ENCODE assay signal across 8 cellular contexts in genomic region chr9:15135167-15135792, GRCh38.
DNase-seq lines count a peak whose midpoint lies in the region; ATAC-seq and TF ChIP-seq lines count a peak whose summit lies in the region.

No MANE protein-coding gene starts in this region.

- peak; percentile 89 to 92 for TF ChIP-seq RAD21 in liver (IDR thresholded peaks at IDR 0.05)

- intact Hi-C loops in CD14-positive monocyte (cut with micrococcal nuclease) = no loop called here

- H3K9ac ChIP-seq in liver (ENCODE audit: low read depth in 1 of 2, low read length in 2 of 2) = no peak overlapping the region

- H3K4me3 ChIP-seq in WI38 (ENCODE audit: low read depth, low read length) = no peak overlapping the region; the same call in 1 of the 2 replicates
- H3K4me3 ChIP-seq in liver (ENCODE audit: low read depth in 1 of 3, low read length in 3 of 3) = no peak overlapping the region

- peaks cover 0 to 6% (median 2%) of the 10 kb centered on the region in 3 donors for H3K27me3 Mint-ChIP-seq in CD14-positive monocyte (ENCODE audit: low read depth in 3 of 3)

- WGBS in liver = 27% methylated on average over 18 of the region's 18 CpGs

- H3K27ac ChIP-seq in liver (ENCODE audit: low read depth in 1 of 2, low read length in 2 of 2) = no peak overlapping the region

- peaks cover 0 to 3% (median 1%) of the 10 kb centered on the region in 4 donors for H3K4me1 ChIP-seq in liver (ENCODE audit: control insufficient read depth in 4 of 4, insufficient read depth in 4 of 4, low read length in 3 of 4)

- no peaks in the 10 kb centered on the region for H3K9me3 ChIP-seq in liver (ENCODE audit: control insufficient read depth in 4 of 4, low read length in 3 of 4)

- H3K36me3 Mint-ChIP-seq in CD14-positive monocyte = no peaks in the 10 kb centered on the region

- no peaks in the 10 kb centered on the region for H3K36me3 ChIP-seq in liver (ENCODE audit: control insufficient read depth in 4 of 4, insufficient read depth in 3 of 4, low read depth in 1 of 4, low read length in 3 of 4)

- no peaks in the 10 kb centered on the region for H3K27me3 ChIP-seq in liver (ENCODE audit: control insufficient read depth in 4 of 4, insufficient read depth in 4 of 4, low read length in 3 of 4)

- TF ChIP-seq CTCF in CD14-positive monocyte (IDR thresholded peaks at IDR 0.05) (peak; percentile 82), WI38 (IDR thresholded peaks at IDR 0.05; ENCODE audit: low read depth, low read length) (peak; percentile 95), liver (IDR thresholded peaks at IDR 0.05; ENCODE audit: low read depth, low read length, missing input control) (peak; percentile 93)

- H3K27ac Mint-ChIP-seq in CD14-positive monocyte = no peak overlapping the region

- no peak for DNase-seq in CD14-positive monocyte (ENCODE audit: low spot score)
- peak; percentile 63 for DNase-seq in NCI-H2171 (lab: John Stamatoyannopoulos, UW)
- peak; percentile 84 for DNase-seq in dermis blood vessel endothelial cell
- peak; percentile 48 for DNase-seq in stimulated activated CD8-positive, alpha-beta memory T cell treated with anti-CD3 and anti-CD28 coated beads, Interleukin-4, amount 100 ng/mL, for 48 hours

- peaks cover 10% of the 10 kb centered on the region for H3K4me1 Mint-ChIP-seq in CD14-positive monocyte

- peak; percentile 95 for ATAC-seq in GM18909 (IDR thresholded peaks at IDR 0.05; ENCODE audit: poor library complexity, unreplicated experiment)
- peak; percentile 71 for ATAC-seq in HG03135 (IDR thresholded peaks at IDR 0.05; ENCODE audit: unreplicated experiment)

- no peak overlapping the region for H3K4me3 Mint-ChIP-seq in CD14-positive monocyte

- peaks cover 0 to 2% (median 0%) of the 10 kb centered on the region in 7 donors for H3K9me3 Mint-ChIP-seq in CD14-positive monocyte

TF ChIP-seq in liver, 16 proteins besides CTCF, POLR2A, EP300 and RAD21:
- TF ChIP-seq HNF4G (IDR thresholded peaks at IDR 0.05) (no peak), HNF4A (conservative IDR thresholded peaks at IDR 0.05) (no peak), GABPA (IDR thresholded peaks at IDR 0.05 in 1 of 2, conservative IDR thresholded peaks at IDR 0.05 in 1 of 2) (no peak), FOXA2 (IDR thresholded peaks at IDR 0.05) (peak; percentile 14)
